1 cellular context compared by ENCODE assay signal in genomic region chr5:54518146-54519082, GRCh38.
A peak's percentile ranks its signal among the peaks of the same experiment; 100 is the strongest.
TF ChIP-seq lines count a peak whose summit lies in the region.

No MANE protein-coding gene starts in this region.

TF ChIP-seq in HepG2, 621 proteins besides CTCF, POLR2A, EP300 and RAD21 (continued from another document and continues in another):
- peak; percentile 59 for TF ChIP-seq ZFP91 (CRISPR knock-in tag; IDR thresholded peaks at IDR 0.05; ENCODE audit: borderline replicate concordance)
- TF ChIP-seq ZNF446 (CRISPR knock-in tag; IDR thresholded peaks at IDR 0.05), result 0 out of 2 replicates have a peak, but pooled peaks have one; percentile 17
- TF ChIP-seq SIX4 (CRISPR knock-in tag; IDR thresholded peaks at IDR 0.05), result no peak
- no peak for TF ChIP-seq ZNF691 (CRISPR knock-in tag; IDR thresholded peaks at IDR 0.05; ENCODE audit: borderline replicate concordance, low read depth)
- 0 out of 2 replicates have a peak, but pooled peaks have one; percentile 54 for TF ChIP-seq ZNF234 (CRISPR knock-in tag; conservative IDR thresholded peaks at IDR 0.05)
- peak; percentile 24; the same call in 1 of the 2 replicates for TF ChIP-seq STAG1 (CRISPR knock-in tag; IDR thresholded peaks at IDR 0.05)
- 0 out of 4 replicates have a peak, but pooled peaks of 1 of the 2 experiments have one; percentile 9 for TF ChIP-seq HMGXB4 (CRISPR knock-in tag; IDR thresholded peaks at IDR 0.05; ENCODE audit: borderline replicate concordance in 1 of 2, low read depth in 1 of 2)
- TF ChIP-seq NR0B2 (CRISPR knock-in tag; IDR thresholded peaks at IDR 0.05), result no peak
- peak; percentile 92 for TF ChIP-seq ZBTB38 (CRISPR knock-in tag; IDR thresholded peaks at IDR 0.05)
- TF ChIP-seq ZFYVE20 (CRISPR knock-in tag; IDR thresholded peaks at IDR 0.05; ENCODE audit: borderline replicate concordance, low read depth), result no peak; the same call in 1 of the 2 replicates
- peak; percentile 18 for TF ChIP-seq ZNF574 (CRISPR knock-in tag; IDR thresholded peaks at IDR 0.05)
- no peak for TF ChIP-seq ZFP37 (CRISPR knock-in tag; IDR thresholded peaks at IDR 0.05; ENCODE audit: borderline replicate concordance)
- TF ChIP-seq HOXA9 (CRISPR knock-in tag; IDR thresholded peaks at IDR 0.05; ENCODE audit: borderline replicate concordance), result no peak
- TF ChIP-seq HNRNPUL1 (IDR thresholded peaks at IDR 0.05; ENCODE audit: low read depth, low read length), result no peak
- 0 out of 2 replicates have a peak, but pooled peaks have one; percentile 35 for TF ChIP-seq ZNF776 (CRISPR knock-in tag; IDR thresholded peaks at IDR 0.05)
- TF ChIP-seq KDM2A (CRISPR knock-in tag; IDR thresholded peaks at IDR 0.05; ENCODE audit: borderline replicate concordance, low read depth), result peak; percentile 20; the same call in 1 of the 2 replicates
- TF ChIP-seq CHD2 (IDR thresholded peaks at IDR 0.05; ENCODE audit: low read depth, low read length), result no peak
- no peak for TF ChIP-seq FOXA1 (IDR thresholded peaks at IDR 0.05)
- no peak for TF ChIP-seq FOXA1 (CRISPR knock-in tag; IDR thresholded peaks at IDR 0.05)
- TF ChIP-seq ZNF576 (CRISPR knock-in tag; IDR thresholded peaks at IDR 0.05), result 0 out of 2 replicates have a peak, but pooled peaks have one; percentile 37
- no peak for TF ChIP-seq ZNF850 (CRISPR knock-in tag; conservative IDR thresholded peaks at IDR 0.05)
- TF ChIP-seq HOXD1 (CRISPR knock-in tag; IDR thresholded peaks at IDR 0.05), result no peak
- TF ChIP-seq HES4 (CRISPR knock-in tag; IDR thresholded peaks at IDR 0.05; ENCODE audit: borderline replicate concordance), result 0 out of 2 replicates have a peak, but pooled peaks have one; percentile 20
- no peak for TF ChIP-seq STAT6 (CRISPR knock-in tag; IDR thresholded peaks at IDR 0.05; ENCODE audit: borderline replicate concordance)
- 0 out of 2 replicates have a peak, but pooled peaks have one; percentile 0 for TF ChIP-seq IRX3 (CRISPR knock-in tag; IDR thresholded peaks at IDR 0.05; ENCODE audit: borderline replicate concordance, low read depth)
- TF ChIP-seq MNT (IDR thresholded peaks at IDR 0.05), result no peak
- peak; percentile 79 for TF ChIP-seq ZNF777 (CRISPR knock-in tag; IDR thresholded peaks at IDR 0.05)
- TF ChIP-seq ZSCAN5A (CRISPR knock-in tag; IDR thresholded peaks at IDR 0.05; ENCODE audit: borderline replicate concordance), result no peak
- no peak for TF ChIP-seq ZNF800 (CRISPR knock-in tag; IDR thresholded peaks at IDR 0.05)
- TF ChIP-seq CAMTA2 (CRISPR knock-in tag; IDR thresholded peaks at IDR 0.05; ENCODE audit: borderline replicate concordance), result 0 out of 2 replicates have a peak, but pooled peaks have one; percentile 11
- peak; percentile 5; the same call in 1 of the 2 replicates for TF ChIP-seq ZNF790 (CRISPR knock-in tag; IDR thresholded peaks at IDR 0.05; ENCODE audit: borderline replicate concordance)
- peak; percentile 8 for TF ChIP-seq SAFB2 (CRISPR knock-in tag; IDR thresholded peaks at IDR 0.05; ENCODE audit: borderline replicate concordance, low read depth)
- TF ChIP-seq TCF12 (IDR thresholded peaks at IDR 0.05), result no peak
- peak; percentile 25; the same call in 1 of the 2 replicates for TF ChIP-seq TCF12 (CRISPR knock-in tag; IDR thresholded peaks at IDR 0.05)
- TF ChIP-seq E2F1 (CRISPR knock-in tag; IDR thresholded peaks at IDR 0.05), result no peak
- peak; percentile 1 for TF ChIP-seq ASH2L (IDR thresholded peaks at IDR 0.05; ENCODE audit: insufficient read length, low read depth, low read length)
- 0 out of 2 replicates have a peak, but pooled peaks have one; percentile 28 for TF ChIP-seq E2F5 (CRISPR knock-in tag; conservative IDR thresholded peaks at IDR 0.05)
- 0 out of 2 replicates have a peak, but pooled peaks have one; percentile 13 for TF ChIP-seq ZNF451 (CRISPR knock-in tag; IDR thresholded peaks at IDR 0.05)
